ENCODE assay signal across 1 cellular context in the genomic region with DNA sequence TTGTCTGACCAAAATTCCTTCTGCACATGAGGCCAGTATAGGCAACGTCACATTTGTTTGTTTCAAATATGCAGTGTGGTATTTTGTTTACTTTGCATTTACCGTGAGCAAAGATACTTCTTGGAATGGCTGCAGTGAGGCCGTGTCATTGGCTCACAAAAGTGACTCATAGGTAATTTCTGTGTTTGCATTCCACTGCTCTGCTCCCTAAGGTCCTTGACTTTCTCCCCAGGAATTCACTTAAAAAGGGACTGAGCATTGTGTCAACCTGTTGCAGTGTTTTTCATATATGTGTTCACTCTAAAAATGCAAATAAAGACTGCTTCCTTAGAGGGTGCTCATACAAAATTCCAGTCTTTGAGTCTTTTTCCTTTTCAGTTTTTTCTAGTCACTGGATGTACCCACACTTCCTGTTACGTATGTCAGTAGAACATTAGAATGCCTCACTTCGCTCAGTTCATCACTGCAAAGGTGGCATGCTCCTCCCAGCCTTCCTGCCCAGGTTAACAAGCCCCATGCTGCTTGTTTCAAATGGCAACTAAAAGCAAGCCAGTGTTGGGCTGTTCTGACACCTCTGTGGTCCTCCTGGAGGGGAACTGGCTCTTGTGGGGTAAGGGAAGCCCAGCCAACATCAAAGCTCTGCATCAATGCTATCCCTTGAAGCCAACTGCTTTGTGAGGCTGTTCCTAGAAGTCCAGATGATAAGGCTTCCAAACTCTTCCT.
A peak's percentile ranks its signal among the peaks of the same experiment; 100 is the strongest.
TF ChIP-seq lines count a peak whose summit lies in the region.

No MANE protein-coding gene starts in this region.

TF ChIP-seq in K562, 482 proteins besides CTCF, POLR2A, EP300 and RAD21:
- TF ChIP-seq, protein P1, sequence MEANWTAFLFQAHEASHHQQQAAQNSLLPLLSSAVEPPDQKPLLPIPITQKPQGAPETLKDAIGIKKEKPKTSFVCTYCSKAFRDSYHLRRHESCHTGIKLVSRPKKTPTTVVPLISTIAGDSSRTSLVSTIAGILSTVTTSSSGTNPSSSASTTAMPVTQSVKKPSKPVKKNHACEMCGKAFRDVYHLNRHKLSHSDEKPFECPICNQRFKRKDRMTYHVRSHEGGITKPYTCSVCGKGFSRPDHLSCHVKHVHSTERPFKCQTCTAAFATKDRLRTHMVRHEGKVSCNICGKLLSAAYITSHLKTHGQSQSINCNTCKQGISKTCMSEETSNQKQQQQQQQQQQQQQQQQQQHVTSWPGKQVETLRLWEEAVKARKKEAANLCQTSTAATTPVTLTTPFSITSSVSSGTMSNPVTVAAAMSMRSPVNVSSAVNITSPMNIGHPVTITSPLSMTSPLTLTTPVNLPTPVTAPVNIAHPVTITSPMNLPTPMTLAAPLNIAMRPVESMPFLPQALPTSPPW (CRISPR knock-in tag; IDR thresholded peaks at IDR 0.05): 0 out of 2 replicates have a peak, but pooled peaks have one; percentile 19
- TF ChIP-seq FOXA1 (IDR thresholded peaks at IDR 0.05; ENCODE audit: borderline replicate concordance): no peak
- no peak for TF ChIP-seq ATF1 (CRISPR knock-in tag; IDR thresholded peaks at IDR 0.05)
- no peak for TF ChIP-seq ATF1 (tag; IDR thresholded peaks at IDR 0.05)
- no peak for TF ChIP-seq GABPB2 (CRISPR knock-in tag; conservative IDR thresholded peaks at IDR 0.05)
- no peak for TF ChIP-seq NFRKB (IDR thresholded peaks at IDR 0.05; ENCODE audit: low read depth)
- TF ChIP-seq ZNF316 (IDR thresholded peaks at IDR 0.05): peak; percentile 76
- TF ChIP-seq ATF7 (IDR thresholded peaks at IDR 0.05): 0 out of 2 replicates have a peak, but pooled peaks have one; percentile 17
- TF ChIP-seq, protein P2, sequence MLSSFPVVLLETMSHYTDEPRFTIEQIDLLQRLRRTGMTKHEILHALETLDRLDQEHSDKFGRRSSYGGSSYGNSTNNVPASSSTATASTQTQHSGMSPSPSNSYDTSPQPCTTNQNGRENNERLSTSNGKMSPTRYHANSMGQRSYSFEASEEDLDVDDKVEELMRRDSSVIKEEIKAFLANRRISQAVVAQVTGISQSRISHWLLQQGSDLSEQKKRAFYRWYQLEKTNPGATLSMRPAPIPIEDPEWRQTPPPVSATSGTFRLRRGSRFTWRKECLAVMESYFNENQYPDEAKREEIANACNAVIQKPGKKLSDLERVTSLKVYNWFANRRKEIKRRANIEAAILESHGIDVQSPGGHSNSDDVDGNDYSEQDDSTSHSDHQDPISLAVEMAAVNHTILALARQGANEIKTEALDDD (IDR thresholded peaks at IDR 0.05): no peak
- no peak for TF ChIP-seq ZNF408 (CRISPR knock-in tag; IDR thresholded peaks at IDR 0.05; ENCODE audit: low read depth)
- peak; percentile 61; the same call in 1 of the 2 replicates for TF ChIP-seq JUN (IDR thresholded peaks at IDR 0.05; ENCODE audit: borderline replicate concordance, low read depth, low read length)
- TF ChIP-seq JUN (CRISPR knock-in tag; IDR thresholded peaks at IDR 0.05; ENCODE audit: borderline replicate concordance): no peak
- TF ChIP-seq PTRF (tag; IDR thresholded peaks at IDR 0.05): no peak
- TF ChIP-seq FOSL1 (tag; conservative IDR thresholded peaks at IDR 0.05): peak; percentile 83
- TF ChIP-seq MTA2 (IDR thresholded peaks at IDR 0.05; ENCODE audit: low read depth): no peak
- TF ChIP-seq NR1H2 (CRISPR knock-in tag; IDR thresholded peaks at IDR 0.05): no peak
- no peak for TF ChIP-seq FOXJ3 (CRISPR knock-in tag; IDR thresholded peaks at IDR 0.05)
- TF ChIP-seq, protein P3, sequence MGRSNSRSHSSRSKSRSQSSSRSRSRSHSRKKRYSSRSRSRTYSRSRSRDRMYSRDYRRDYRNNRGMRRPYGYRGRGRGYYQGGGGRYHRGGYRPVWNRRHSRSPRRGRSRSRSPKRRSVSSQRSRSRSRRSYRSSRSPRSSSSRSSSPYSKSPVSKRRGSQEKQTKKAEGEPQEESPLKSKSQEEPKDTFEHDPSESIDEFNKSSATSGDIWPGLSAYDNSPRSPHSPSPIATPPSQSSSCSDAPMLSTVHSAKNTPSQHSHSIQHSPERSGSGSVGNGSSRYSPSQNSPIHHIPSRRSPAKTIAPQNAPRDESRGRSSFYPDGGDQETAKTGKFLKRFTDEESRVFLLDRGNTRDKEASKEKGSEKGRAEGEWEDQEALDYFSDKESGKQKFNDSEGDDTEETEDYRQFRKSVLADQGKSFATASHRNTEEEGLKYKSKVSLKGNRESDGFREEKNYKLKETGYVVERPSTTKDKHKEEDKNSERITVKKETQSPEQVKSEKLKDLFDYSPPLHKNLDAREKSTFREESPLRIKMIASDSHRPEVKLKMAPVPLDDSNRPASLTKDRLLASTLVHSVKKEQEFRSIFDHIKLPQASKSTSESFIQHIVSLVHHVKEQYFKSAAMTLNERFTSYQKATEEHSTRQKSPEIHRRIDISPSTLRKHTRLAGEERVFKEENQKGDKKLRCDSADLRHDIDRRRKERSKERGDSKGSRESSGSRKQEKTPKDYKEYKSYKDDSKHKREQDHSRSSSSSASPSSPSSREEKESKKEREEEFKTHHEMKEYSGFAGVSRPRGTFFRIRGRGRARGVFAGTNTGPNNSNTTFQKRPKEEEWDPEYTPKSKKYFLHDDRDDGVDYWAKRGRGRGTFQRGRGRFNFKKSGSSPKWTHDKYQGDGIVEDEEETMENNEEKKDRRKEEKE (IDR thresholded peaks at IDR 0.05; ENCODE audit: borderline replicate concordance in 1 of 2, control insufficient read depth in 1 of 2, low read depth in 2 of 2, low read length in 1 of 2): no peak
- TF ChIP-seq MAFG (tag; conservative IDR thresholded peaks at IDR 0.05): no peak
- TF ChIP-seq TEAD4 (IDR thresholded peaks at IDR 0.05; ENCODE audit: low read length): 0 out of 2 replicates have a peak, but pooled peaks have one; percentile 4
- no peak for TF ChIP-seq TEAD4 (CRISPR knock-in tag; IDR thresholded peaks at IDR 0.05; ENCODE audit: borderline replicate concordance)
- peak; percentile 26; the same call in 1 of the 2 replicates for TF ChIP-seq SMARCE1 (IDR thresholded peaks at IDR 0.05)
- no peak for TF ChIP-seq ZNF253 (CRISPR knock-in tag; conservative IDR thresholded peaks at IDR 0.05)
- TF ChIP-seq CBFA2T2 (conservative IDR thresholded peaks at IDR 0.05): no peak
- TF ChIP-seq SOX6 (IDR thresholded peaks at IDR 0.05): peak; percentile 36; the same call in 1 of the 2 replicates
- TF ChIP-seq RFX7 (CRISPR knock-in tag; IDR thresholded peaks at IDR 0.05): no peak
- TF ChIP-seq ZNF79 (CRISPR knock-in tag; IDR thresholded peaks at IDR 0.05; ENCODE audit: low read depth): no peak
- no peak for TF ChIP-seq SRSF7 (optimal IDR thresholded peaks at IDR 0.05; ENCODE audit: low read depth, low read length)
- TF ChIP-seq C11orf30 (IDR thresholded peaks at IDR 0.05; ENCODE audit: low read depth): peak; percentile 68
- TF ChIP-seq, protein P4, sequence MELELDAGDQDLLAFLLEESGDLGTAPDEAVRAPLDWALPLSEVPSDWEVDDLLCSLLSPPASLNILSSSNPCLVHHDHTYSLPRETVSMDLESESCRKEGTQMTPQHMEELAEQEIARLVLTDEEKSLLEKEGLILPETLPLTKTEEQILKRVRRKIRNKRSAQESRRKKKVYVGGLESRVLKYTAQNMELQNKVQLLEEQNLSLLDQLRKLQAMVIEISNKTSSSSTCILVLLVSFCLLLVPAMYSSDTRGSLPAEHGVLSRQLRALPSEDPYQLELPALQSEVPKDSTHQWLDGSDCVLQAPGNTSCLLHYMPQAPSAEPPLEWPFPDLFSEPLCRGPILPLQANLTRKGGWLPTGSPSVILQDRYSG (tag; conservative IDR thresholded peaks at IDR 0.05; ENCODE audit: low read depth): no peak
- TF ChIP-seq POLR2AphosphoS2 (IDR thresholded peaks at IDR 0.05; ENCODE audit: low read length): no peak
- 0 out of 2 replicates have a peak, but pooled peaks have one; percentile 28 for TF ChIP-seq DPF2 (IDR thresholded peaks at IDR 0.05)
- peak; percentile 44; the same call in 1 of the 2 replicates for TF ChIP-seq JUND (IDR thresholded peaks at IDR 0.05; ENCODE audit: borderline replicate concordance, low read depth, low read length)
- peak; percentile 67; the same call in 1 of the 3 replicates for TF ChIP-seq JUND (tag; IDR thresholded peaks at IDR 0.05; ENCODE audit: borderline replicate concordance, low read depth, low read length)
- TF ChIP-seq, protein P5, sequence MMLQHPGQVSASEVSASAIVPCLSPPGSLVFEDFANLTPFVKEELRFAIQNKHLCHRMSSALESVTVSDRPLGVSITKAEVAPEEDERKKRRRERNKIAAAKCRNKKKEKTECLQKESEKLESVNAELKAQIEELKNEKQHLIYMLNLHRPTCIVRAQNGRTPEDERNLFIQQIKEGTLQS (IDR thresholded peaks at IDR 0.05): peak; percentile 69
- TF ChIP-seq, protein P5 (CRISPR knock-in tag; conservative IDR thresholded peaks at IDR 0.05): no peak
- no peak for TF ChIP-seq KLF6 (CRISPR knock-in tag; IDR thresholded peaks at IDR 0.05; ENCODE audit: borderline replicate concordance)
- no peak for TF ChIP-seq BRCA1 (IDR thresholded peaks at IDR 0.05)
- no peak for TF ChIP-seq BRCA1 (CRISPR knock-in tag; IDR thresholded peaks at IDR 0.05)
- peak; percentile 25; the same call in 1 of the 2 replicates for TF ChIP-seq SMARCA4 (IDR thresholded peaks at IDR 0.05)
- no peak for TF ChIP-seq FOXK1 (CRISPR knock-in tag; IDR thresholded peaks at IDR 0.05; ENCODE audit: borderline replicate concordance)
